1 cellular context compared by ENCODE assay signal in genomic region chr1:53766194-53766748, GRCh38.
TF ChIP-seq lines count a peak whose summit lies in the region.

No MANE protein-coding gene starts in this region.

TF ChIP-seq in endothelial cell of umbilical vein, 7 proteins besides CTCF, POLR2A, EP300 and RAD21:
- TF ChIP-seq POLR2AphosphoS5 (IDR thresholded peaks at IDR 0.05; ENCODE audit: insufficient read depth, low read depth, low read length) (no peak), MAX (IDR thresholded peaks at IDR 0.05; ENCODE audit: insufficient read depth, insufficient read length) (no peak), FOS (IDR thresholded peaks at IDR 0.05; ENCODE audit: borderline replicate concordance, insufficient read depth, low read length) (no peak), EZH2 (IDR thresholded peaks at IDR 0.05; ENCODE audit: borderline replicate concordance, low read depth, low read length, severe bottlenecking) (no peak)
